In genomic region chr10:121609426-121610380, GRCh38 we compare ENCODE assay signal across 16 cellular contexts. TPM values are rescaled to one million over a fixed set of nuclear protein-coding genes. Genes with fewer than 3 reads are reported as not detected.
A peak's percentile ranks its signal among the peaks of the same experiment; 100 is the strongest.
DNase-seq lines count a peak whose midpoint lies in the region; ATAC-seq and TF ChIP-seq lines count a peak whose summit lies in the region.
"Had no signal": no experiment of that assay in that cellular context is flagged by ENCODE, and none has a peak within 500 bp of the region (broad histone marks: within the 10 kb centered on the region; RNA-seq: fewer than 3 reads in every experiment).

No MANE protein-coding gene starts in this region.

- 81 to 82% methylated on average over 17 of the region's 17 CpGs for WGBS in tibial nerve, 2 donors
- WGBS in right cardiac atrium: 85% methylated on average over 17 of the region's 17 CpGs

- H3K4me1 ChIP-seq in Caco-2: peaks cover 63% of the 10 kb centered on the region
- H3K4me1 ChIP-seq in tibial nerve: peaks cover 0 to 8% (median 0%) of the 10 kb centered on the region in 4 donors
- H3K4me1 ChIP-seq in right cardiac atrium (ENCODE audit: control insufficient read depth, insufficient read depth, low read length): no peaks in the 10 kb centered on the region

- H3K27me3 Mint-ChIP-seq in Caco-2 (ENCODE audit: insufficient read depth, unreplicated experiment) (no peaks in the 10 kb centered on the region), chondrocyte (ENCODE audit: low read depth) (no peaks in the 10 kb centered on the region), progenitor cell of endocrine pancreas (peaks cover 9% of the 10 kb centered on the region)

- H3K9me3 ChIP-seq in Caco-2 (no peaks in the 10 kb centered on the region), tibial nerve (no peaks in the 10 kb centered on the region), right cardiac atrium (ENCODE audit: control insufficient read depth, low read length) (no peaks in the 10 kb centered on the region)
- H3K9me3 ChIP-seq: A549 had no signal

- TF ChIP-seq CTCF in Caco-2 (IDR thresholded peaks at IDR 0.05; ENCODE audit: insufficient read depth in 1 of 2, low read depth in 1 of 2, low read length in 1 of 2, severe bottlenecking in 1 of 2, unreplicated experiment in 1 of 2) (no peak), chondrocyte (IDR thresholded peaks at IDR 0.05) (no peak), progenitor cell of endocrine pancreas (IDR thresholded peaks at IDR 0.05; ENCODE audit: unreplicated experiment) (no peak), tibial nerve (IDR thresholded peaks at IDR 0.05) (no peak)

- H3K36me3 Mint-ChIP-seq in Caco-2 (ENCODE audit: insufficient read depth, unreplicated experiment) (peaks cover 4% of the 10 kb centered on the region), chondrocyte (ENCODE audit: low read depth) (peaks cover 3% of the 10 kb centered on the region), progenitor cell of endocrine pancreas (ENCODE audit: insufficient read depth) (no peaks in the 10 kb centered on the region)
- H3K36me3 Mint-ChIP-seq: CD4-positive, CD25-positive, alpha-beta regulatory T cell had no signal

- peak overlapping the region; percentile 55 for H3K4me3 Mint-ChIP-seq in Caco-2 (ENCODE audit: unreplicated experiment)
- peak overlapping the region; percentile 42 for H3K4me3 Mint-ChIP-seq in chondrocyte (ENCODE audit: unreplicated experiment)
- H3K4me3 Mint-ChIP-seq in progenitor cell of endocrine pancreas (ENCODE audit: low read depth): no peak overlapping the region
- H3K4me3 Mint-ChIP-seq: CD4-positive, CD25-positive, alpha-beta regulatory T cell had no signal

- POLR2A ChIA-PET in Caco-2 (lab: Charles Lee): no interaction called here

- no peak overlapping the region for H3K4me3 ChIP-seq in Caco-2 (ENCODE audit: low read depth, low read length)
- H3K4me3 ChIP-seq in tibial nerve: no peak overlapping the region
- H3K4me3 ChIP-seq in right cardiac atrium (ENCODE audit: low read length): no peak overlapping the region
- H3K4me3 ChIP-seq: GM23248 had no signal

- BruUV-seq in Caco-2 (replicated peaks; lab: Mats Ljungman, UMichigan): no TSS peak

- no peak overlapping the region for H3K27ac ChIP-seq in tibial nerve
- no peak overlapping the region for H3K27ac ChIP-seq in right cardiac atrium (ENCODE audit: low read length)
- H3K27ac ChIP-seq: GM23248 had no signal

- no peaks in the 10 kb centered on the region for H3K27me3 ChIP-seq in Caco-2 (replicated peaks; ENCODE audit: control insufficient read depth, insufficient read depth, low read length)
- H3K27me3 ChIP-seq in tibial nerve: peaks cover 0 to 12% of the 10 kb centered on the region in 2 donors
- no peaks in the 10 kb centered on the region for H3K27me3 ChIP-seq in right cardiac atrium (ENCODE audit: control insufficient read depth, insufficient read depth)

- no peak for TF ChIP-seq POLR2A in tibial nerve (IDR thresholded peaks at IDR 0.05)

- H3K36me3 ChIP-seq in Caco-2 (ENCODE audit: control insufficient read depth, insufficient read depth, low read length) (no peaks in the 10 kb centered on the region), tibial nerve (no peaks in the 10 kb centered on the region)

- no peak for DNase-seq in Caco-2
- DNase-seq in chondrocyte (ENCODE audit: low spot score): peak; percentile 57
- DNase-seq in left lobe of liver (ENCODE audit: low spot score): peak; percentile 10
- DNase-seq in progenitor cell of endocrine pancreas (ENCODE audit: low spot score, unreplicated experiment): no peak
- DNase-seq in tibial nerve (ENCODE audit: low spot score in 2 of 2): no peak
- DNase-seq in right cardiac atrium: no peak
- DNase-seq: AML-193; CD4-positive, CD25-positive, alpha-beta regulatory T cell; DMS79 treated with DMSO at 0.1 percent for 48 hours; GM23248; NCI-H226; NCI-H526 treated with DMSO at 0.1 percent for 48 hours; PC-3 had no signal

- H3K9me3 Mint-ChIP-seq in Caco-2 (ENCODE audit: unreplicated experiment) (no peaks in the 10 kb centered on the region), chondrocyte (ENCODE audit: low read depth) (no peaks in the 10 kb centered on the region), progenitor cell of endocrine pancreas (ENCODE audit: low read depth) (no peaks in the 10 kb centered on the region)

- no peak for TF ChIP-seq EP300 in tibial nerve (IDR thresholded peaks at IDR 0.05)

- ATAC-seq in left lobe of liver (no peak), GM21367 (IDR thresholded peaks at IDR 0.05; ENCODE audit: unreplicated experiment) (no peak), HG02571 (IDR thresholded peaks at IDR 0.05; ENCODE audit: unreplicated experiment) (no peak), right cardiac atrium (no peak)

- H3K4me1 Mint-ChIP-seq in Caco-2 (ENCODE audit: low read depth, unreplicated experiment): peaks cover 59% of the 10 kb centered on the region
- peaks cover 10% of the 10 kb centered on the region for H3K4me1 Mint-ChIP-seq in chondrocyte (ENCODE audit: low read depth)
- H3K4me1 Mint-ChIP-seq in progenitor cell of endocrine pancreas (ENCODE audit: low read depth): peaks cover 18% of the 10 kb centered on the region

- intact Hi-C loops in Caco-2 (cut with micrococcal nuclease; ENCODE audit: unreplicated experiment): loop anchor here (1.0 to 10.0 kb wide), 13 partner anchors 11 to 667 kb away; partner anchors contain the start of gene FGFR2
- intact Hi-C loops in right cardiac atrium (cut with DNase I): loop anchor here (5.0 to 10.0 kb wide), 4 partner anchors 123 to 662 kb away; no protein-coding TSS in a partner anchor

- H3K27ac Mint-ChIP-seq in Caco-2 (ENCODE audit: unreplicated experiment) (peak overlapping the region; percentile 96), chondrocyte (ENCODE audit: unreplicated experiment) (no peak overlapping the region), progenitor cell of endocrine pancreas (peak overlapping the region; percentile 85)
- H3K27ac Mint-ChIP-seq: CD4-positive, CD25-positive, alpha-beta regulatory T cell had no signal

- CTCF ChIA-PET in Caco-2 (lab: Charles Lee): interaction anchor here (0.6 to 1.0 kb wide), 5 partner anchors 81 to 513 kb away, joined by 3 read pairs; no protein-coding TSS in a partner anchor

RNA-seq across cellular contexts. Expression of gene FGFR2, which starts 11.5 kb away (rescaled TPM):
- total RNA-seq in Caco-2 (2022) (266 and 286 TPM in 2 replicates), chondrocyte (1.7 to 6.0 TPM (median 2.9 TPM) in 3 replicates), left lobe of liver (22.6 TPM), progenitor cell of endocrine pancreas (146 and 149 TPM in 2 replicates), tibial nerve (10 to 100 TPM in 1 of 4 donors, 1 to 10 TPM in 3; 8.4 to 16.5 (median 9.2) TPM), right cardiac atrium (10 to 100 TPM in 1 of 4 donors, 1 to 10 TPM in 3; 4.0 to 20.4 (median 5.6) TPM)
- 16.5 TPM for polyA plus RNA-seq in right cardiac atrium
- total RNA-seq: GM23248 had no signal

Comparison
In these comparisons a context has a peak if more than half of its experiments do, and no peak if none do; other contexts are left out.
1. DNase-seq: peak in chondrocyte (single experiment) and left lobe of liver (single experiment); none in Caco-2 (0 of 2), progenitor cell of endocrine pancreas (single experiment), tibial nerve (0 of 2) and right cardiac atrium (0 of 3).